Comparison of ENCODE assay signal across 19 cellular contexts in the genomic region with DNA sequence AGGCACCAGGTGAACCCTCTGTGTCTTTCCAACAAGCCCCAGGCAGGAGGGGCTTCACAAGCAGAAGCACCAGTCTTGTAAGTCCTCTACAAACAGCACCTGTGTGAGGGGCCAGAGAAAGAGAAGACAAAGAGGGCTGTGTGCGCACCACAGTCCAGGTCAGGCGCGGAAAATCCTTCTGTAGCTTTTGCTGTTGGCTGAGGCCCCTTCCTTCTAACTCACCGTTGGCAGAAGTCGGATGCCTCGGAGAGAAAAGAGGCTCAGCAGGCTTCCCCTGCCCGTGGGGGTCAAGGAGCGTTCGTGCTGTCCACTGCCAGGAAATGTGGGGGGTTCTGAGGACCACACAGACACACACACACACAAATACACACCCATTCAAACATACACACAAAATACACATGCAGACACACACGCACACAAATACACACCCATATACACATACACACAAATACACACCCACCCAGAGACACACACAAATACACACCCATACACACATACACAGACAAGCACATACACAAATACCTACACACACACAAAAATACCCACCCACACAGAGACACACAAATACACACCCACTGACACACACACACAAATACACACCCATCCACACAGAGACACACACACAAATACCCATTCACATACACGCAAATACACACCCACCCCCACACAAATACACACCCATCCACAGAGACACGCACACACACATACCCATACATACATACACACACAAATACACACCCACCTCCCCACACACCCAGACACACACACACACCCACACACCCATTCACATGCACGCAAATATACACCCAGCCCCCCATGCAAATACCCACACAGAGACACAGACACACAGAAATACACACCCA. TPM values are rescaled to one million over a fixed set of nuclear protein-coding genes. Genes with fewer than 3 reads are reported as not detected.
DNase-seq lines count a peak whose midpoint lies in the region; ATAC-seq, FAIRE-seq and TF ChIP-seq lines count a peak whose summit lies in the region.
"Had no signal": no experiment of that assay in that cellular context is flagged by ENCODE, and none has a peak within 500 bp of the region (broad histone marks: within the 10 kb centered on the region; RNA-seq: fewer than 3 reads in every experiment).

No MANE protein-coding gene starts in this region.

- H2AK5ac ChIP-seq in H1 (ENCODE audit: low read depth, low read length) = peak overlapping the region; percentile 82; the same call in 1 of the 2 replicates

- peaks cover 14% of the 10 kb centered on the region; the same call in 1 of the 2 replicates for H3K23me2 ChIP-seq in H1 (ENCODE audit: low read depth, low read length)

- CTCF ChIA-PET in H1 (lab: Charles Lee; ENCODE audit: partially characterized antibody) = interaction anchor here (0.5 to 1.3 kb wide), 2 partner anchors 31 to 625 kb away, joined by 3 to 4 read pairs; no protein-coding TSS in a partner anchor

- peaks cover 7% of the 10 kb centered on the region for H3F3A ChIP-seq in smooth muscle cell (ENCODE audit: low read depth)

- peak overlapping the region; percentile 93; the same call in 1 of the 2 replicates for H2BK5ac ChIP-seq in H1 (ENCODE audit: low read depth, low read length)

- no peak overlapping the region for H4K8ac ChIP-seq in H1 (ENCODE audit: extremely low read depth, insufficient read depth, low read length)

- no peaks in the 10 kb centered on the region for H3K79me1 ChIP-seq in H1 (ENCODE audit: low read depth, low read length)

- H3K27me3 ChIP-seq in MG63 (no peaks in the 10 kb centered on the region), H1 (replicated peaks in 1 of 4; ENCODE audit: control insufficient read depth in 3 of 4, extremely low read depth in 1 of 4, insufficient read depth in 3 of 4, low read length in 3 of 4) (peaks cover 0 to 2% (median 0%) of the 10 kb centered on the region in 4 experiments; a peak in 1 of 7 replicates), smooth muscle cell (ENCODE audit: low read depth) (no peaks in the 10 kb centered on the region)
- H3K27me3 ChIP-seq: cardiac muscle cell had no signal

- H3K9ac ChIP-seq in H1 (replicated peaks in 1 of 4; ENCODE audit: extremely low read depth in 1 of 4, low read depth in 3 of 4, low read length in 3 of 4) = no peak overlapping the region
- no peak overlapping the region for H3K9ac ChIP-seq in smooth muscle cell (ENCODE audit: low read depth)

- peak overlapping the region; percentile 74 for H3K56ac ChIP-seq in H1 (replicated peaks; ENCODE audit: insufficient read length, low read depth, low read length)

- no peak for FAIRE-seq in H1 (lab: Jason Lieb, UNC)
- FAIRE-seq: endometrium, GM12878 had no signal

- H3K23ac ChIP-seq in H1 (ENCODE audit: insufficient read length) = no peak overlapping the region

- H4K20me1 ChIP-seq in H1 (replicated peaks in 1 of 2; ENCODE audit: control insufficient read depth in 1 of 2, insufficient read depth in 2 of 2, low read length in 2 of 2) (peaks cover 0 to 2% of the 10 kb centered on the region in 2 experiments), smooth muscle cell (ENCODE audit: low read depth) (no peaks in the 10 kb centered on the region)

- H3K9me3 ChIP-seq in MG63 (no peaks in the 10 kb centered on the region), H1 (ENCODE audit: insufficient read depth in 2 of 2, low read depth in 1 of 2, low read length in 1 of 2) (no peaks in the 10 kb centered on the region), smooth muscle cell (replicated peaks; ENCODE audit: low read depth) (no peaks in the 10 kb centered on the region)
- H3K9me3 ChIP-seq: sigmoid colon had no signal

- no peak overlapping the region for H3K14ac ChIP-seq in H1 (ENCODE audit: insufficient read length)

- H3K4me3 ChIP-seq in MG63 = no peak overlapping the region
- no peak overlapping the region for H3K4me3 ChIP-seq in H1 (ENCODE audit: extremely low read depth in 1 of 4, insufficient read depth in 2 of 4, low read depth in 3 of 4, low read length in 4 of 4)
- H3K4me3 ChIP-seq in smooth muscle cell = no peak overlapping the region
- H3K4me3 ChIP-seq: cardiac muscle cell, GM12878, sigmoid colon had no signal

- no peak for TF ChIP-seq POLR2A in H1 (IDR thresholded peaks at IDR 0.05; ENCODE audit: control extremely low read depth in 1 of 2, low read depth in 2 of 2, low read length in 2 of 2)

- no peak overlapping the region for H2AFZ ChIP-seq in H1 (ENCODE audit: low read length)
- H2AFZ ChIP-seq in smooth muscle cell (ENCODE audit: low read depth) = no peak overlapping the region

- TF ChIP-seq RAD21 in H1 (IDR thresholded peaks at IDR 0.05 in 1 of 2, conservative IDR thresholded peaks at IDR 0.05 in 1 of 2; ENCODE audit: low read depth in 2 of 2, low read length in 2 of 2) = no peak

- H4K5ac ChIP-seq in H1 (ENCODE audit: insufficient read length, low read depth, low read length) = no peak overlapping the region

- POLR2A ChIA-PET in H1 (lab: Charles Lee; ENCODE audit: partially characterized antibody) = no interaction called here

- peak overlapping the region; percentile 90 for H2BK12ac ChIP-seq in H1 (ENCODE audit: low read depth, low read length)

- H3K4me1 ChIP-seq in H1 (replicated peaks in 1 of 4; ENCODE audit: control insufficient read depth in 3 of 4, insufficient read depth in 4 of 4, low read length in 3 of 4) (peaks cover 0 to 9% (median 3%) of the 10 kb centered on the region in 4 experiments; a peak in 5 of 7 replicates), smooth muscle cell (ENCODE audit: low read depth) (no peaks in the 10 kb centered on the region)

- no peak for ATAC-seq in GM18868 (IDR thresholded peaks at IDR 0.05; ENCODE audit: unreplicated experiment)
- ATAC-seq in GM18498 (IDR thresholded peaks at IDR 0.05; ENCODE audit: unreplicated experiment) = no peak
- ATAC-seq: activated CD8-positive, alpha-beta memory T cell treated with anti-CD3 and anti-CD28 coated beads, Interleukin-2, amount 10 ng/mL, durations not matched to agents 7 days and 5 days; GM12878 had no signal

- DNase-seq in MG63 = peak; percentile 42
- no peak for DNase-seq in H1 (ENCODE audit: low read depth in 1 of 2, low spot score in 2 of 2)
- DNase-seq in smooth muscle cell (lab: John Stamatoyannopoulos, UW; ENCODE audit: unreplicated experiment) = no peak
- no peak for DNase-seq in Kasumi-1 (lab: John Stamatoyannopoulos, UW)
- DNase-seq: activated CD8-positive, alpha-beta memory T cell treated with anti-CD3 and anti-CD28 coated beads, Interleukin-2, amount 10 ng/mL, durations not matched to agents 7 days and 5 days; activated naive CD4-positive, alpha-beta T cell; glutamatergic neuron; NCI-H1417; NCI-H446; sigmoid colon; stimulated activated naive CD4-positive, alpha-beta T cell treated with Interleukin-2 at 50 U/mL for 16 hours had no signal

- no peak for TF ChIP-seq EP300 in H1 (IDR thresholded peaks at IDR 0.05; ENCODE audit: borderline replicate concordance in 1 of 2, low read depth in 2 of 2, low read length in 2 of 2)

- WGBS in H1 (ENCODE audit: extremely low coverage in 1 of 2, insufficient coverage in 1 of 2, insufficient read length in 1 of 2, insufficient replicate concordance in 2 of 2, low coverage in 1 of 2, low lambda C conversion rate in 2 of 2, missing lambda C conversion rate in 1 of 2), 2 experiments = 91 to 100% methylated on average over 1 to 11 of the region's 13 CpGs
- 89% methylated on average over 13 of the region's 13 CpGs for WGBS in smooth muscle cell (ENCODE audit: low lambda C conversion rate)

- H2BK15ac ChIP-seq in H1 (ENCODE audit: low read length) = peak overlapping the region; percentile 0; the same call in 1 of the 2 replicates

- H3K27ac ChIP-seq in H1 (ENCODE audit: low read depth, low read length) (no peak overlapping the region), smooth muscle cell (ENCODE audit: low read depth) (peak overlapping the region; percentile 35)
- H3K27ac ChIP-seq: cardiac muscle cell had no signal

- no peaks in the 10 kb centered on the region for H3K36me3 ChIP-seq in MG63
- no peaks in the 10 kb centered on the region for H3K36me3 ChIP-seq in H1 (ENCODE audit: control insufficient read depth in 2 of 4, insufficient read depth in 4 of 4, low read length in 3 of 4)
- no peaks in the 10 kb centered on the region for H3K36me3 ChIP-seq in smooth muscle cell (ENCODE audit: low read depth)
- H3K36me3 ChIP-seq: cardiac muscle cell, sigmoid colon had no signal

- H3K4me2 ChIP-seq in H1 (ENCODE audit: insufficient read depth in 1 of 2, low read depth in 2 of 2, low read length in 2 of 2) = no peak overlapping the region
- no peak overlapping the region for H3K4me2 ChIP-seq in smooth muscle cell

- no peak overlapping the region for H3K4ac ChIP-seq in H1 (replicated peaks; ENCODE audit: insufficient read length, low read depth, low read length)

- no peak overlapping the region for H4K91ac ChIP-seq in H1 (replicated peaks; ENCODE audit: insufficient read length, low read length)

- no peak overlapping the region for H3K18ac ChIP-seq in H1 (ENCODE audit: extremely low read depth, low read length)

- peak overlapping the region; percentile 72; the same call in 1 of the 2 replicates for H2BK20ac ChIP-seq in H1 (ENCODE audit: low read length)

- no peaks in the 10 kb centered on the region for H3K79me2 ChIP-seq in H1 (ENCODE audit: control insufficient read depth in 1 of 2, insufficient read depth in 2 of 2, low read length in 2 of 2)
- H3K79me2 ChIP-seq in smooth muscle cell (ENCODE audit: low read depth) = no peaks in the 10 kb centered on the region

- TF ChIP-seq CTCF in H1 (IDR thresholded peaks at IDR 0.05; ENCODE audit: control extremely low read depth in 1 of 3, insufficient read depth in 1 of 3, low read depth in 1 of 3, low read length in 3 of 3) = no peak
- no peak for TF ChIP-seq CTCF in smooth muscle cell (IDR thresholded peaks at IDR 0.05; ENCODE audit: borderline replicate concordance, insufficient read depth, poor library complexity, severe bottlenecking)

- H2BK120ac ChIP-seq in H1 (replicated peaks; ENCODE audit: low read depth, low read length) = no peak overlapping the region

RNA-seq across cellular contexts. Expression of a gene that starts 6.8 kb away (rescaled TPM):
- total RNA-seq in MG63 (2014; rRNA removed; shearing (Covaris generic); ENCODE audit: low replicate concordance) = 2.7 TPM in 1 of 2 replicates, not detected in the other
- total RNA-seq in H1 (2021; fragmentation: NEBNext Ultra II Directional; extraction: Animal tissue kit (Norgen Biotek cat#: 25700)) = not detected in 2 replicates
- polyA plus RNA-seq in H1 (2011; rRNA removed) (0.11 TPM in 1 of 2 replicates, not detected in the other), smooth muscle cell (not detected in 2 replicates)
- polyA plus RNA-seq in H1 (2011; cell fraction: cytosol; rRNA removed) = 0.17 TPM
- polyA plus RNA-seq in H1 (2011; cell fraction: nucleus; rRNA removed) = not detected
- polyA plus RNA-seq in H1 (2012, experiment 1 of 2) = not detected in 4 replicates
- not detected for polyA plus RNA-seq in H1 (2012, experiment 2 of 2)
- 0.06 TPM for polyA plus RNA-seq in H1 (2013, experiment 1 of 2)
- polyA plus RNA-seq in H1 (2013, experiment 2 of 2) = not detected
- 0.41 TPM in 1 of 2 replicates, not detected in the other for polyA minus RNA-seq in H1 (2011; rRNA and poly(A)+ RNA removed)
- polyA minus RNA-seq in H1 (2011; cell fraction: cytosol; rRNA and poly(A)+ RNA removed) = not detected
- not detected for polyA minus RNA-seq in H1 (2011; cell fraction: nucleus; rRNA and poly(A)+ RNA removed)
- not detected in 2 replicates for total RNA-seq in smooth muscle cell
- total RNA-seq: cardiac muscle cell, sigmoid colon had no signal
- polyA plus RNA-seq: cardiac muscle cell had no signal

RNA-seq across cellular contexts. Expression of a gene that starts 19.8 kb away (rescaled TPM):
- 5.8 and 11.9 TPM in 2 replicates for total RNA-seq in MG63 (2014; rRNA removed; shearing (Covaris generic); ENCODE audit: low replicate concordance)
- total RNA-seq in H1 (2021; fragmentation: NEBNext Ultra II Directional; extraction: Animal tissue kit (Norgen Biotek cat#: 25700)) = 1.0 and 2.7 TPM in 2 replicates
- polyA plus RNA-seq in H1 (2011; rRNA removed) (0.76 and 1.4 TPM in 2 replicates), smooth muscle cell (not detected in 2 replicates)
- polyA plus RNA-seq in H1 (2011; cell fraction: cytosol; rRNA removed) = 0.98 TPM
- polyA plus RNA-seq in H1 (2011; cell fraction: nucleus; rRNA removed) = 3.6 TPM
- polyA plus RNA-seq in H1 (2012, experiment 1 of 2) = 0.54 to 1.2 TPM (median 0.81 TPM) in 3 of 4 replicates, not detected in the other
- polyA plus RNA-seq in H1 (2012, experiment 2 of 2) = 0.51 TPM
- 1.2 TPM for polyA plus RNA-seq in H1 (2013, experiment 1 of 2)
- polyA plus RNA-seq in H1 (2013, experiment 2 of 2) = 0.96 TPM
- 0.32 TPM in 1 of 2 replicates, not detected in the other for polyA minus RNA-seq in H1 (2011; rRNA and poly(A)+ RNA removed)
- polyA minus RNA-seq in H1 (2011; cell fraction: cytosol; rRNA and poly(A)+ RNA removed) = 1.8 TPM
- 3.7 TPM for polyA minus RNA-seq in H1 (2011; cell fraction: nucleus; rRNA and poly(A)+ RNA removed)
- not detected in 2 replicates for total RNA-seq in smooth muscle cell
- total RNA-seq: cardiac muscle cell, Daoy, sigmoid colon had no signal
- polyA plus RNA-seq: cardiac muscle cell had no signal

RNA-seq across cellular contexts. Expression of a gene that starts 21.1 kb away (rescaled TPM):
- not detected in 2 replicates for total RNA-seq in MG63 (2014; rRNA removed; shearing (Covaris generic); ENCODE audit: low replicate concordance)
- 2.7 and 4.4 TPM in 2 replicates for total RNA-seq in H1 (2021; fragmentation: NEBNext Ultra II Directional; extraction: Animal tissue kit (Norgen Biotek cat#: 25700))
- polyA plus RNA-seq in H1 (2011; rRNA removed) (4.0 and 5.8 TPM in 2 replicates), smooth muscle cell (0.79 and 3.7 TPM in 2 replicates)
- polyA plus RNA-seq in H1 (2011; cell fraction: cytosol; rRNA removed) = 5.2 TPM
- 20.5 TPM for polyA plus RNA-seq in H1 (2011; cell fraction: nucleus; rRNA removed)
- 1.5 to 4.3 TPM (median 2.9 TPM) in 4 replicates for polyA plus RNA-seq in H1 (2012, experiment 1 of 2)
- 1.6 TPM for polyA plus RNA-seq in H1 (2012, experiment 2 of 2)
- 3.5 TPM for polyA plus RNA-seq in H1 (2013, experiment 1 of 2)
- polyA plus RNA-seq in H1 (2013, experiment 2 of 2) = 3.1 TPM
- polyA minus RNA-seq in H1 (2011; rRNA and poly(A)+ RNA removed) = 1.3 and 1.7 TPM in 2 replicates
- 1.3 TPM for polyA minus RNA-seq in H1 (2011; cell fraction: cytosol; rRNA and poly(A)+ RNA removed)
- polyA minus RNA-seq in H1 (2011; cell fraction: nucleus; rRNA and poly(A)+ RNA removed) = 4.4 TPM
- total RNA-seq in smooth muscle cell = 2.2 TPM in 1 of 2 replicates, not detected in the other
- total RNA-seq: activated CD8-positive, alpha-beta memory T cell treated with anti-CD3 and anti-CD28 coated beads, Interleukin-2, amount 10 ng/mL, durations not matched to agents 7 days and 5 days; cardiac muscle cell; GM12878; OCI-LY7; sigmoid colon had no signal
- polyA plus RNA-seq: BJ, cardiac muscle cell, GM12878 had no signal

RNA-seq across cellular contexts. Expression of a gene that starts 38.6 kb away (rescaled TPM):
- total RNA-seq in MG63 (2014; rRNA removed; shearing (Covaris generic); ENCODE audit: low replicate concordance) = not detected in 2 replicates
- total RNA-seq in H1 (2021; fragmentation: NEBNext Ultra II Directional; extraction: Animal tissue kit (Norgen Biotek cat#: 25700)) = not detected in 2 replicates
- polyA plus RNA-seq in H1 (2011; rRNA removed) (not detected in 2 replicates), smooth muscle cell (not detected in 2 replicates)
- not detected for polyA plus RNA-seq in H1 (2011; cell fraction: cytosol; rRNA removed)
- polyA plus RNA-seq in H1 (2011; cell fraction: nucleus; rRNA removed) = 0.10 TPM
- not detected in 4 replicates for polyA plus RNA-seq in H1 (2012, experiment 1 of 2)
- not detected for polyA plus RNA-seq in H1 (2012, experiment 2 of 2)
- polyA plus RNA-seq in H1 (2013, experiment 1 of 2) = not detected
- polyA plus RNA-seq in H1 (2013, experiment 2 of 2) = not detected
- polyA minus RNA-seq in H1 (2011; rRNA and poly(A)+ RNA removed) = not detected in 2 replicates
- not detected for polyA minus RNA-seq in H1 (2011; cell fraction: cytosol; rRNA and poly(A)+ RNA removed)
- polyA minus RNA-seq in H1 (2011; cell fraction: nucleus; rRNA and poly(A)+ RNA removed) = not detected
- total RNA-seq in smooth muscle cell = not detected in 2 replicates
- total RNA-seq: activated CD8-positive, alpha-beta memory T cell treated with anti-CD3 and anti-CD28 coated beads, Interleukin-2, amount 10 ng/mL, durations not matched to agents 7 days and 5 days; cardiac muscle cell; Daoy; GM12878; OCI-LY7; sigmoid colon had no signal
- polyA plus RNA-seq: BJ, cardiac muscle cell, GM12878, sigmoid colon had no signal

RNA-seq across cellular contexts. Expression of a gene that starts 46.1 kb away (rescaled TPM):
- total RNA-seq in MG63 (2014; rRNA removed; shearing (Covaris generic); ENCODE audit: low replicate concordance) = 176 and 179 TPM in 2 replicates
- 16.4 and 20.2 TPM in 2 replicates for total RNA-seq in H1 (2021; fragmentation: NEBNext Ultra II Directional; extraction: Animal tissue kit (Norgen Biotek cat#: 25700))
- polyA plus RNA-seq in H1 (2011; rRNA removed) (30.7 and 43.8 TPM in 2 replicates), smooth muscle cell (49.3 and 52.7 TPM in 2 replicates)
- polyA plus RNA-seq in H1 (2011; cell fraction: cytosol; rRNA removed) = 44.9 TPM
- polyA plus RNA-seq in H1 (2011; cell fraction: nucleus; rRNA removed) = 27.4 TPM
- 17.1 to 25.9 TPM (median 22.0 TPM) in 4 replicates for polyA plus RNA-seq in H1 (2012, experiment 1 of 2)
- polyA plus RNA-seq in H1 (2012, experiment 2 of 2) = 24.5 TPM
- polyA plus RNA-seq in H1 (2013, experiment 1 of 2) = 16.8 TPM
- 16.0 TPM for polyA plus RNA-seq in H1 (2013, experiment 2 of 2)
- polyA minus RNA-seq in H1 (2011; rRNA and poly(A)+ RNA removed) = 4.6 and 5.4 TPM in 2 replicates
- polyA minus RNA-seq in H1 (2011; cell fraction: cytosol; rRNA and poly(A)+ RNA removed) = 14.3 TPM
- polyA minus RNA-seq in H1 (2011; cell fraction: nucleus; rRNA and poly(A)+ RNA removed) = 14.3 TPM
- 31.7 and 44.6 TPM in 2 replicates for total RNA-seq in smooth muscle cell
